1 cellular context compared by ENCODE assay signal in the genomic region with DNA sequence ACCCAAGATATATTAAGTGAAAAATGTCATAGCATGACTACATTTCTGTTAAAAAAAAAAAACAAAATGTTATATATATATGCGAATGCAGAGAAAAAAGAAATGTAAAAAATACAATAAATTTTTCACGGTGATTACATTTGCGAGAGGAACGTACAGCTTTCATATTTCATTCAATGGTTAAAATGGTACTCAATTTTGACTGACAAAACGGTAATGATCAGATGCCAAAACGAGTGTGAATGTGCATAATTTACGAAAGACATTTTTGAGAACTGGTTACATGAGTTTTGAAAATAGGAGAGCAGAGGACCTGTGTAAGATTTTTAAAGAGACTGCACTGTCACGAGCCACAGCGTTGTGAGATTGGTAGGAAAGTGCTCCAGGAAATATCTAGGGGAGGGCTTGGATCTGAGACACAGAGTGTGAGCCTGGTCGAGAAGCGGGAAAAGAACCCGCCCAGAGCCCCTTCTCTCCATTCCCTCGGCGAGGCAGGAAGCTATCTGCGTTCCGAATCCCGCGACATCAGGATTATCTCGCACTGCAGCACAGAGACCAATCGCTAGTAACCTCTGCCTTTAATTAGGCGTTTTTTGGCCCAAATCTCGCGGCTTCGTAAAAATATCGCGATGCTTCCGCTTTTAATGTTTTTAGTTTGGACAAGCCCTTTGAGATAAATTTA.
TF ChIP-seq lines count a peak whose summit lies in the region.

No MANE protein-coding gene starts in this region.

TF ChIP-seq in K562, 482 proteins besides CTCF, POLR2A, EP300 and RAD21 (continued from another document and continues in another):
- TF ChIP-seq, protein P1, sequence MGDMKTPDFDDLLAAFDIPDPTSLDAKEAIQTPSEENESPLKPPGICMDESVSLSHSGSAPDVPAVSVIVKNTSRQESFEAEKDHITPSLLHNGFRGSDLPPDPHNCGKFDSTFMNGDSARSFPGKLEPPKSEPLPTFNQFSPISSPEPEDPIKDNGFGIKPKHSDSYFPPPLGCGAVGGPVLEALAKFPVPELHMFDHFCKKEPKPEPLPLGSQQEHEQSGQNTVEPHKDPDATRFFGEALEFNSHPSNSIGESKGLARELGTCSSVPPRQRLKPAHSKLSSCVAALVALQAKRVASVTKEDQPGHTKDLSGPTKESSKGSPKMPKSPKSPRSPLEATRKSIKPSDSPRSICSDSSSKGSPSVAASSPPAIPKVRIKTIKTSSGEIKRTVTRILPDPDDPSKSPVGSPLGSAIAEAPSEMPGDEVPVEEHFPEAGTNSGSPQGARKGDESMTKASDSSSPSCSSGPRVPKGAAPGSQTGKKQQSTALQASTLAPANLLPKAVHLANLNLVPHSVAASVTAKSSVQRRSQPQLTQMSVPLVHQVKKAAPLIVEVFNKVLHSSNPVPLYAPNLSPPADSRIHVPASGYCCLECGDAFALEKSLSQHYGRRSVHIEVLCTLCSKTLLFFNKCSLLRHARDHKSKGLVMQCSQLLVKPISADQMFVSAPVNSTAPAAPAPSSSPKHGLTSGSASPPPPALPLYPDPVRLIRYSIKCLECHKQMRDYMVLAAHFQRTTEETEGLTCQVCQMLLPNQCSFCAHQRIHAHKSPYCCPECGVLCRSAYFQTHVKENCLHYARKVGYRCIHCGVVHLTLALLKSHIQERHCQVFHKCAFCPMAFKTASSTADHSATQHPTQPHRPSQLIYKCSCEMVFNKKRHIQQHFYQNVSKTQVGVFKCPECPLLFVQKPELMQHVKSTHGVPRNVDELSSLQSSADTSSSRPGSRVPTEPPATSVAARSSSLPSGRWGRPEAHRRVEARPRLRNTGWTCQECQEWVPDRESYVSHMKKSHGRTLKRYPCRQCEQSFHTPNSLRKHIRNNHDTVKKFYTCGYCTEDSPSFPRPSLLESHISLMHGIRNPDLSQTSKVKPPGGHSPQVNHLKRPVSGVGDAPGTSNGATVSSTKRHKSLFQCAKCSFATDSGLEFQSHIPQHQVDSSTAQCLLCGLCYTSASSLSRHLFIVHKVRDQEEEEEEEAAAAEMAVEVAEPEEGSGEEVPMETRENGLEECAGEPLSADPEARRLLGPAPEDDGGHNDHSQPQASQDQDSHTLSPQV (IDR thresholded peaks at IDR 0.05), result peak; percentile 75
- peak; percentile 31 for TF ChIP-seq DDX20 (tag; IDR thresholded peaks at IDR 0.05; ENCODE audit: low read depth)
- peak; percentile 75 for TF ChIP-seq ELF1 (tag; IDR thresholded peaks at IDR 0.05)
- peak; percentile 36; the same call in 1 of the 2 replicates for TF ChIP-seq PYGO2 (tag; IDR thresholded peaks at IDR 0.05)
- 0 out of 2 replicates have a peak, but pooled peaks have one; percentile 64 for TF ChIP-seq ERF (CRISPR knock-in tag; IDR thresholded peaks at IDR 0.05)
- peak in 1 of 2 experiments; percentile 13; a peak in 1 of 4 replicates for TF ChIP-seq TEAD1 (CRISPR knock-in tag; IDR thresholded peaks at IDR 0.05)
- TF ChIP-seq L3MBTL2 (IDR thresholded peaks at IDR 0.05), result peak; percentile 81
- peak; percentile 63 for TF ChIP-seq MYBL2 (IDR thresholded peaks at IDR 0.05; ENCODE audit: low read depth)
- TF ChIP-seq MYBL2 (CRISPR knock-in tag; IDR thresholded peaks at IDR 0.05; ENCODE audit: borderline replicate concordance), result no peak
- no peak for TF ChIP-seq ZNF764 (CRISPR knock-in tag; IDR thresholded peaks at IDR 0.05; ENCODE audit: low read depth)
- TF ChIP-seq ELF2 (CRISPR knock-in tag; IDR thresholded peaks at IDR 0.05), result 0 out of 2 replicates have a peak, but pooled peaks have one; percentile 30
- peak; percentile 83; the same call in 1 of the 2 replicates for TF ChIP-seq ZHX1 (conservative IDR thresholded peaks at IDR 0.05; ENCODE audit: low read length)
- TF ChIP-seq PHF8 (IDR thresholded peaks at IDR 0.05; ENCODE audit: borderline replicate concordance, low read length), result peak; percentile 82
- TF ChIP-seq HDAC1 (IDR thresholded peaks at IDR 0.05), result peak; percentile 10 to 41; a peak in 1 of 4 replicates
- TF ChIP-seq SMARCA4 (IDR thresholded peaks at IDR 0.05), result peak; percentile 23; the same call in 1 of the 2 replicates
- TF ChIP-seq NBN (IDR thresholded peaks at IDR 0.05; ENCODE audit: low read depth), result peak; percentile 46; the same call in 1 of the 2 replicates
- peak; percentile 61; the same call in 1 of the 2 replicates for TF ChIP-seq NFATC3 (IDR thresholded peaks at IDR 0.05)
- peak; percentile 54; the same call in 1 of the 2 replicates for TF ChIP-seq ZNF395 (CRISPR knock-in tag; IDR thresholded peaks at IDR 0.05)
- TF ChIP-seq NEUROD1 (IDR thresholded peaks at IDR 0.05; ENCODE audit: borderline replicate concordance, low read depth, low read length, partially characterized antibody), result peak; percentile 37
- TF ChIP-seq MTA3 (IDR thresholded peaks at IDR 0.05; ENCODE audit: borderline replicate concordance), result peak; percentile 61
- peak; percentile 25; the same call in 1 of the 2 replicates for TF ChIP-seq NFIC (IDR thresholded peaks at IDR 0.05)
- TF ChIP-seq TEAD2 (tag; IDR thresholded peaks at IDR 0.05), result peak; percentile 44; the same call in 1 of the 2 replicates
- 0 out of 2 replicates have a peak, but pooled peaks have one; percentile 76 for TF ChIP-seq GATAD2B (IDR thresholded peaks at IDR 0.05; ENCODE audit: borderline replicate concordance)
- no peak for TF ChIP-seq ZNF551 (CRISPR knock-in tag; IDR thresholded peaks at IDR 0.05)
- TF ChIP-seq, protein P2, sequence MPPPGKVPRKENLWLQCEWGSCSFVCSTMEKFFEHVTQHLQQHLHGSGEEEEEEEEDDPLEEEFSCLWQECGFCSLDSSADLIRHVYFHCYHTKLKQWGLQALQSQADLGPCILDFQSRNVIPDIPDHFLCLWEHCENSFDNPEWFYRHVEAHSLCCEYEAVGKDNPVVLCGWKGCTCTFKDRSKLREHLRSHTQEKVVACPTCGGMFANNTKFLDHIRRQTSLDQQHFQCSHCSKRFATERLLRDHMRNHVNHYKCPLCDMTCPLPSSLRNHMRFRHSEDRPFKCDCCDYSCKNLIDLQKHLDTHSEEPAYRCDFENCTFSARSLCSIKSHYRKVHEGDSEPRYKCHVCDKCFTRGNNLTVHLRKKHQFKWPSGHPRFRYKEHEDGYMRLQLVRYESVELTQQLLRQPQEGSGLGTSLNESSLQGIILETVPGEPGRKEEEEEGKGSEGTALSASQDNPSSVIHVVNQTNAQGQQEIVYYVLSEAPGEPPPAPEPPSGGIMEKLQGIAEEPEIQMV (tag; conservative IDR thresholded peaks at IDR 0.05; ENCODE audit: low read depth), result 0 out of 2 replicates have a peak, but pooled peaks have one; percentile 37
- TF ChIP-seq HIVEP1 (CRISPR knock-in tag; IDR thresholded peaks at IDR 0.05), result 0 out of 2 replicates have a peak, but pooled peaks have one; percentile 26
- peak; percentile 91 for TF ChIP-seq TAF7 (tag; IDR thresholded peaks at IDR 0.05)
- peak; percentile 9; the same call in 1 of the 2 replicates for TF ChIP-seq TOE1 (IDR thresholded peaks at IDR 0.05; ENCODE audit: borderline replicate concordance)
- TF ChIP-seq TOE1 (CRISPR knock-in tag; IDR thresholded peaks at IDR 0.05; ENCODE audit: borderline replicate concordance, low read depth), result no peak
- TF ChIP-seq CTBP1 (IDR thresholded peaks at IDR 0.05; ENCODE audit: borderline replicate concordance), result no peak; the same call in 1 of the 2 replicates
- TF ChIP-seq, protein P3, sequence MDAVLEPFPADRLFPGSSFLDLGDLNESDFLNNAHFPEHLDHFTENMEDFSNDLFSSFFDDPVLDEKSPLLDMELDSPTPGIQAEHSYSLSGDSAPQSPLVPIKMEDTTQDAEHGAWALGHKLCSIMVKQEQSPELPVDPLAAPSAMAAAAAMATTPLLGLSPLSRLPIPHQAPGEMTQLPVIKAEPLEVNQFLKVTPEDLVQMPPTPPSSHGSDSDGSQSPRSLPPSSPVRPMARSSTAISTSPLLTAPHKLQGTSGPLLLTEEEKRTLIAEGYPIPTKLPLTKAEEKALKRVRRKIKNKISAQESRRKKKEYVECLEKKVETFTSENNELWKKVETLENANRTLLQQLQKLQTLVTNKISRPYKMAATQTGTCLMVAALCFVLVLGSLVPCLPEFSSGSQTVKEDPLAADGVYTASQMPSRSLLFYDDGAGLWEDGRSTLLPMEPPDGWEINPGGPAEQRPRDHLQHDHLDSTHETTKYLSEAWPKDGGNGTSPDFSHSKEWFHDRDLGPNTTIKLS (IDR thresholded peaks at IDR 0.05; ENCODE audit: borderline replicate concordance, low read depth), result peak; percentile 91
- TF ChIP-seq ETS1 (conservative IDR thresholded peaks at IDR 0.05; ENCODE audit: control insufficient read depth, low read depth, low read length), result 0 out of 2 replicates have a peak, but pooled peaks have one; percentile 30
- TF ChIP-seq, protein P4, sequence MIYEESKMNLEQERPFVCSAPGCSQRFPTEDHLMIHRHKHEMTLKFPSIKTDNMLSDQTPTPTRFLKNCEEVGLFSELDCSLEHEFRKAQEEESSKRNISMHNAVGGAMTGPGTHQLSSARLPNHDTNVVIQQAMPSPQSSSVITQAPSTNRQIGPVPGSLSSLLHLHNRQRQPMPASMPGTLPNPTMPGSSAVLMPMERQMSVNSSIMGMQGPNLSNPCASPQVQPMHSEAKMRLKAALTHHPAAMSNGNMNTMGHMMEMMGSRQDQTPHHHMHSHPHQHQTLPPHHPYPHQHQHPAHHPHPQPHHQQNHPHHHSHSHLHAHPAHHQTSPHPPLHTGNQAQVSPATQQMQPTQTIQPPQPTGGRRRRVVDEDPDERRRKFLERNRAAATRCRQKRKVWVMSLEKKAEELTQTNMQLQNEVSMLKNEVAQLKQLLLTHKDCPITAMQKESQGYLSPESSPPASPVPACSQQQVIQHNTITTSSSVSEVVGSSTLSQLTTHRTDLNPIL (CRISPR knock-in tag; IDR thresholded peaks at IDR 0.05), result no peak
- peak; percentile 54 for TF ChIP-seq ZNF512 (tag; IDR thresholded peaks at IDR 0.05)
- no peak for TF ChIP-seq BRF1 (IDR thresholded peaks at IDR 0.05; ENCODE audit: borderline replicate concordance, extremely low read depth, insufficient read length)
- peak; percentile 95 for TF ChIP-seq TBP (optimal IDR thresholded peaks at IDR 0.05; ENCODE audit: low read depth, low read length)
